Comparison of ENCODE assay signal across 28 cellular contexts in the genomic region with DNA sequence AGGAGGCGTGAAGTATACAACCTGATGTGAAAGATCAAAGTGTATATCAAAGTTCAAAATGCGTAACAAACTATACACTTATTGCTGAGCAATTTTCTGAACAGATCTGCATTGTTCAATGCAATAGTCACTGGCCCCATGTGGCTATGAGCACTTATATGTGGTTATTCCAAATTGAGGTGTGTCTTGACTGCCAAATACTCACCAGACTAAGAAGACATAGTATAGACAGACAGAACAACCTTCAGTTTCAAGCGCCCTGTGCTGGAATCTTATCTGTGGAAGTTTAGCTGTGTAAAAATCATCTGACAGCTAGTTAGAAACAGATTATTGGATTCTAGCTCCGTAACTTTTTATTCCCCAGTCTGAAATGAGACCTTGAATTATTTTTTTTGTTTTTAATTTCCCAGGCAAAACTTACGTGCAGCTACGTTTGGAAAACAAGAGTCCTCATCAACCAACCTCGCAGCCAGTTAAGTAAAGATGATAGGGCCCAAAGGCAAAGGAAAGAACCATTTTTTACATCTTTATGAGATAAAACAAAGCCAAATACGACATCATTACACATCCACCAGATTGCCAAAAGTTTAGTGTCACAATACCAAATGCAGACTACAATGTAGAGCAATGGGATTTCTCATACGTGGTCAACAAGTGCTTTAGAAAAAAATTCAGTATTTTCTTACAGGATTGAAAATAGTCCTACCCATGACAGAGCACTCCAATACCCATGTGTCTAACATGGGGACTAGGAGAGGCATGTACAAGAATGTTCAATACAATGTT. TPM values are rescaled to one million over a fixed set of nuclear protein-coding genes. Genes with fewer than 3 reads are reported as not detected.
DNase-seq lines count a peak whose midpoint lies in the region; ATAC-seq, FAIRE-seq and TF ChIP-seq lines count a peak whose summit lies in the region.
"Had no signal": no experiment of that assay in that cellular context is flagged by ENCODE, and none has a peak within 500 bp of the region (broad histone marks: within the 10 kb centered on the region; RNA-seq: fewer than 3 reads in every experiment).

No MANE protein-coding gene starts in this region.

- H3K9me3 ChIP-seq in K562 (replicated peaks; ENCODE audit: control insufficient read depth, insufficient read depth, low read depth, low read length) (no peaks in the 10 kb centered on the region), colonic mucosa (no peaks in the 10 kb centered on the region)
- H3K9me3 ChIP-seq: HAP-1, prostate gland, testis had no signal

- peak; percentile 88 for ATAC-seq in K562
- ATAC-seq: activated CD8-positive, alpha-beta memory T cell treated with anti-CD3 and anti-CD28 coated beads, Interleukin-2, amount 10 ng/mL, durations not matched to agents 7 days and 5 days; GM12878; Right ventricle myocardium inferior; stimulated activated naive CD8-positive, alpha-beta T cell treated with anti-CD3 and anti-CD28 coated beads, Interleukin-15, Interleukin-2, amounts not matched to agents 100 U/mL and 50 U/mL, for 24 hours had no signal

- H3K4me1 ChIP-seq in K562 (replicated peaks in 1 of 2; ENCODE audit: control insufficient read depth in 2 of 2, insufficient read depth in 2 of 2, low read length in 2 of 2) (peaks cover 0 to 16% of the 10 kb centered on the region in 2 experiments; a peak in 3 of 5 replicates), colonic mucosa (no peaks in the 10 kb centered on the region)
- H3K4me1 ChIP-seq: HAP-1, prostate gland, testis had no signal

- in situ Hi-C loops in K562 (cut with MboI) = no loop called here

- H3K9me1 ChIP-seq in K562 (ENCODE audit: control insufficient read depth, insufficient read depth, low read length) = no peaks in the 10 kb centered on the region

- H3K36me3 ChIP-seq in K562 (ENCODE audit: control insufficient read depth, insufficient read depth, low read length) (0 out of 3 replicates have a peak, but pooled peaks cover 3% of the 10 kb centered on the region), colonic mucosa (no peaks in the 10 kb centered on the region)
- H3K36me3 ChIP-seq: HAP-1, prostate gland had no signal

- DNase-seq in Daoy (ENCODE audit: low read depth) (peak; percentile 29), LoVo (ENCODE audit: low spot score) (peak; percentile 46), K562 (ENCODE audit: extremely low read depth in 1 of 4, low spot score in 3 of 4) (peak in 2 of 4 experiments; percentile 17 to 37), iris pigment epithelial cell (ENCODE audit: low read depth) (peak; percentile 55), iPS-NIHi11 (ENCODE audit: low spot score) (no peak), GF-D8 (lab: John Stamatoyannopoulos, UW) (no peak), colonic mucosa (no peak), NCI-H1930 (lab: John Stamatoyannopoulos, UW) (no peak)
- DNase-seq: activated B cell treated with CpG ODN at 0.5 μM for 24 hours; activated CD8-positive, alpha-beta memory T cell treated with anti-CD3 and anti-CD28 coated beads, Interleukin-2, amount 10 ng/mL, durations not matched to agents 7 days and 5 days; activated naive CD4-positive, alpha-beta T cell; activated T-cell treated with anti-CD3 and anti-CD28 coated beads, Interleukin-2, amount 50 U/mL, for 48 hours; amniotic stem cell; dorsolateral prefrontal cortex; KG1; kidney glomerular epithelial cell; NCI-H1436 treated with DMSO at 0.1 percent for 48 hours; NCI-H2107; NCI-H446 treated with DMSO at 0.1 percent for 48 hours; PC-9; stimulated activated naive CD8-positive, alpha-beta T cell treated with anti-CD3 and anti-CD28 coated beads, Interleukin-15, Interleukin-2, amounts not matched to agents 100 U/mL and 50 U/mL, for 24 hours; testis had no signal

- H2AFZ ChIP-seq in K562 (ENCODE audit: low read depth, low read length) = peak overlapping the region; percentile 29
- H2AFZ ChIP-seq: PC-9 had no signal

- no peak for TF ChIP-seq EP300 in K562 (IDR thresholded peaks at IDR 0.05; ENCODE audit: low read length)

- intact Hi-C loops in K562 (cut with micrococcal nuclease) = no loop called here
- intact Hi-C loops in colonic mucosa (cut with DNase I) = no loop called here

- FAIRE-seq in K562 (lab: Jason Lieb, UNC) = peak; percentile 37
- FAIRE-seq: GM12878, urothelium cell line had no signal

- WGBS in K562 (ENCODE audit: insufficient coverage, low coverage, missing lambda C conversion rate) = 31% methylated on average over 9 of the region's 9 CpGs

- no peak overlapping the region for H3K4me3 ChIP-seq in K562
- H3K4me3 ChIP-seq in colonic mucosa = no peak overlapping the region
- H3K4me3 ChIP-seq: dorsolateral prefrontal cortex, GM12878, HAP-1, PC-9, prostate gland, testis had no signal

- POLR2A ChIA-PET in K562 (lab: Yijun Ruan, JAX) = interaction anchor here (0.7 to 1.6 kb wide), 3 partner anchors 11 to 263 kb away, joined by 3 to 6 read pairs (median 4); no protein-coding TSS in a partner anchor

- peak overlapping the region; percentile 32 for H3K27ac ChIP-seq in K562 (ENCODE audit: extremely low read depth, low read depth, low read length)
- no peak overlapping the region for H3K27ac ChIP-seq in colonic mucosa
- H3K27ac ChIP-seq: C4-2B, PC-9, prostate gland, testis had no signal

- H3K27me3 ChIP-seq in K562 (ENCODE audit: control insufficient read depth in 2 of 2, insufficient read depth in 2 of 2, low read length in 2 of 2) = no peaks in the 10 kb centered on the region
- H3K27me3 ChIP-seq in colonic mucosa = no peaks in the 10 kb centered on the region
- H3K27me3 ChIP-seq: dorsolateral prefrontal cortex, testis had no signal

- H3K4me2 ChIP-seq in K562 (ENCODE audit: insufficient read depth, low read length) = peak overlapping the region; percentile 58; the same call in 1 of the 2 replicates
- H3K4me2 ChIP-seq: PC-9 had no signal

- H4K20me1 ChIP-seq in K562 (replicated peaks; ENCODE audit: control insufficient read depth, insufficient read depth, low read length) = no peaks in the 10 kb centered on the region

- TF ChIP-seq RAD21 in K562 (CRISPR knock-in tag; conservative IDR thresholded peaks at IDR 0.05 in 1 of 2, IDR thresholded peaks at IDR 0.05 in 1 of 2) = no peak

- no peak for TF ChIP-seq POLR2A in K562 (conservative IDR thresholded peaks at IDR 0.05)

- TF ChIP-seq CTCF in K562 (IDR thresholded peaks at IDR 0.05 in 2 of 3, conservative IDR thresholded peaks at IDR 0.05 in 1 of 3; ENCODE audit: insufficient read depth in 2 of 3, low read depth in 1 of 3, low read length in 3 of 3) (no peak), colonic mucosa (IDR thresholded peaks at IDR 0.05) (no peak)

- no TSS peak for BruUV-seq in K562 (replicated peaks; lab: Mats Ljungman, UMichigan)

- peaks cover 63% of the 10 kb centered on the region for H3K79me2 ChIP-seq in K562 (ENCODE audit: control insufficient read depth, insufficient read depth, low read length)

- H3K9ac ChIP-seq in K562 (ENCODE audit: insufficient read depth in 1 of 2, low read depth in 2 of 2, low read length in 2 of 2) (peak overlapping the region in 1 of 2 experiments; percentile 25; a peak in 1 of 4 replicates), colonic mucosa (ENCODE audit: low read depth in 2 of 2, low read length in 2 of 2) (no peak overlapping the region)

- CTCF ChIA-PET in K562 (lab: Yijun Ruan, JAX; ENCODE audit: low intra/inter-chr PET ratio) = interaction anchor here (0.8 kb wide), 1 partner anchor 144 kb away, joined by 3 read pairs; no protein-coding TSS in a partner anchor

TF ChIP-seq in K562, 482 proteins besides CTCF, POLR2A, EP300 and RAD21 (continues in another document):
- TF ChIP-seq MLX (CRISPR knock-in tag; conservative IDR thresholded peaks at IDR 0.05) (no peak), BRD4 (IDR thresholded peaks at IDR 0.05) (0 out of 2 replicates have a peak, but pooled peaks have one; percentile 42), HNRNPL (IDR thresholded peaks at IDR 0.05; ENCODE audit: low read depth, low read length) (no peak), SRSF1 (IDR thresholded peaks at IDR 0.05; ENCODE audit: low read depth, low read length) (no peak), ZNF232 (CRISPR knock-in tag; IDR thresholded peaks at IDR 0.05) (no peak), KLF13 (tag; IDR thresholded peaks at IDR 0.05; ENCODE audit: borderline replicate concordance, low read depth) (no peak), CHCHD3 (CRISPR knock-in tag; IDR thresholded peaks at IDR 0.05) (no peak), ZNF197 (CRISPR knock-in tag; IDR thresholded peaks at IDR 0.05; ENCODE audit: low read depth) (no peak)

RNA-seq across cellular contexts. Expression of gene MBOAT2, which starts 37.2 kb away (rescaled TPM):
- total RNA-seq in Daoy (2014; rRNA removed; shearing (Covaris generic)) = 21.0 and 37.4 TPM in 2 replicates
- total RNA-seq in K562 (2011; cell fraction: chromatin; rRNA removed; ENCODE audit: low replicate concordance) = 112 and 313 TPM in 2 replicates
- 47.4 and 65.8 TPM in 2 replicates for total RNA-seq in K562 (2011; cell fraction: nucleolus; rRNA removed)
- 143 and 203 TPM in 2 replicates for total RNA-seq in K562 (2011; cell fraction: nucleoplasm; rRNA removed)
- total RNA-seq in K562 (2014; rRNA removed) (19.2 and 22.8 TPM in 2 replicates), K562 (2014; rRNA removed; fragmentation: Illumina TruSeq; extraction: Trizol) (48.9 and 54.3 TPM in 2 replicates), K562 (2015; rRNA removed; fragmentation: Illumina TruSeq; extraction: Trizol) (26.1 and 27.9 TPM in 2 replicates), K562 (2021) (42.8 and 44.6 TPM in 2 replicates), colonic mucosa (10 to 100 TPM; 34.3 to 51.1 TPM)
- polyA plus RNA-seq in K562 (2011; rRNA removed) (101 and 122 TPM in 2 replicates), K562 (2014; fragmentation: Illumina TruSeq; extraction: Trizol) (43.9 and 44.4 TPM in 2 replicates), K562 (2014; fragmentation: Nextera tagmentation; extraction: Ambion mirVana) (10 to 100 TPM in 1 of 2 experiments, 1 to 10 TPM in 1; 8.4 to 11.2 TPM), K562 (2014; rRNA removed) (27.6 and 31.1 TPM in 2 replicates)
- 18.7 and 42.5 TPM in 2 replicates for polyA plus RNA-seq in K562 (2011; cell fraction: cytosol; rRNA removed)
- polyA plus RNA-seq in K562 (2011; cell fraction: nucleus; rRNA removed) = 251 and 267 TPM in 2 replicates
- 19.2 and 19.7 TPM in 2 replicates for polyA plus RNA-seq in K562 (2012)
- 107 and 132 TPM in 2 replicates for polyA minus RNA-seq in K562 (2011; rRNA and poly(A)+ RNA removed)
- polyA minus RNA-seq in K562 (2011; cell fraction: cytosol; rRNA and poly(A)+ RNA removed) = 31.1 and 32.9 TPM in 2 replicates
- polyA minus RNA-seq in K562 (2011; cell fraction: nucleus; rRNA and poly(A)+ RNA removed) = 59.0 and 76.9 TPM in 2 replicates

Comparison
In these comparisons a context has a peak if more than half of its experiments do, and no peak if none do; other contexts are left out.
1. DNase-seq: peak in Daoy (single experiment), LoVo (single experiment) and iris pigment epithelial cell (single experiment); none in iPS-NIHi11 (single experiment), GF-D8 (single experiment), colonic mucosa (single experiment) and NCI-H1930 (0 of 2).